In the genomic region with DNA sequence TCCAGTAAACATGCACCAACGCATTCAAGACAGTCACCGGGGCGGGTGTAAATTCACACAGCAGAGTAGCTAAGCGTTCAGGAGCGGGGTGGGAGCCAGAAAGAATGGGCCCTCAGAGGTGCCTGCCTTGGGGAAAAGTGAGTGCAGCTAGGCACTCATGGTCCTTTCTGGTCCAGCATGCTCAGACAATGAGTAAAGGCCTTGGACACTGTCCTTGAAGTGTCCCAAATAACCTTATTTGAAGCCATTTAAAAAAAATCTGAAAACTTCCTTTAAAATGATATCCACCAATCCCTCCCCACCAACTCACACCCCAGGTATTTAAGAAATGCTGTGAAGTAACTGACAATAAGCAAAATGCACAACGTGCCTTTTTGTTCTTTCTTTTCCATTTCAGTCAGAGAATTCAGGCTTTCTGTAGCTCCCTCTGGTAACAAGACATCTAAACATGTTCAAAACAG, we compare ENCODE assay signal across 20 cellular contexts.
DNase-seq lines count a peak whose midpoint lies in the region; TF ChIP-seq lines count a peak whose summit lies in the region.
"Had no signal": no experiment of that assay in that cellular context is flagged by ENCODE, and none has a peak within 500 bp of the region (broad histone marks: within the 10 kb centered on the region; RNA-seq: fewer than 3 reads in every experiment).

No MANE protein-coding gene starts in this region.

- H3K4me1 ChIP-seq in SJSA1 (replicated peaks) (peaks cover 22% of the 10 kb centered on the region), smooth muscle cell (ENCODE audit: low read depth) (peaks cover 4% of the 10 kb centered on the region)
- H3K4me1 ChIP-seq: SJCRH30, upper lobe of left lung had no signal

- no peaks in the 10 kb centered on the region for H3K79me2 ChIP-seq in smooth muscle cell (ENCODE audit: low read depth)

- no peaks in the 10 kb centered on the region for H3K27me3 ChIP-seq in BJ (ENCODE audit: control insufficient read depth, insufficient read depth, low read length)
- H3K27me3 ChIP-seq in SJSA1 (replicated peaks): no peaks in the 10 kb centered on the region
- H3K27me3 ChIP-seq in smooth muscle cell (ENCODE audit: low read depth): no peaks in the 10 kb centered on the region
- H3K27me3 ChIP-seq: esophagus squamous epithelium, ovary, upper lobe of left lung had no signal

- CTCF ChIA-PET in BJ (lab: Yijun Ruan, JAX): no interaction called here

- H3K9ac ChIP-seq in smooth muscle cell (ENCODE audit: low read depth): no peak overlapping the region

- H2AFZ ChIP-seq in smooth muscle cell (ENCODE audit: low read depth): peak overlapping the region; percentile 56

- POLR2A ChIA-PET in BJ (lab: Charles Lee): no interaction called here

- H3F3A ChIP-seq in smooth muscle cell (ENCODE audit: low read depth): peaks cover 11% of the 10 kb centered on the region

- peak overlapping the region; percentile 33 for H3K4me2 ChIP-seq in smooth muscle cell

- no peaks in the 10 kb centered on the region for H4K20me1 ChIP-seq in smooth muscle cell (ENCODE audit: low read depth)

- peak; percentile 48 for DNase-seq in BJ (ENCODE audit: low read depth)
- DNase-seq in SJSA1 (ENCODE audit: low read depth in 1 of 2, low spot score in 2 of 2): peak; percentile 46 to 66
- DNase-seq in iris pigment epithelial cell (ENCODE audit: low read depth): peak; percentile 3
- no peak for DNase-seq in smooth muscle cell (lab: John Stamatoyannopoulos, UW; ENCODE audit: unreplicated experiment)
- no peak for DNase-seq in NCI-H748 (lab: John Stamatoyannopoulos, UW; ENCODE audit: unreplicated experiment)
- DNase-seq in caudate nucleus (lab: John Stamatoyannopoulos, UW): no peak
- DNase-seq in DMS153 (lab: John Stamatoyannopoulos, UW): no peak
- DNase-seq in T-helper 2 cell: no peak
- DNase-seq: activated CD4-positive, alpha-beta T cell treated with anti-CD3 and anti-CD28 coated beads for 48 hours; activated CD8-positive, alpha-beta memory T cell treated with anti-CD3 and anti-CD28 coated beads, Interleukin-2, amount 10 ng/mL, durations not matched to agents 7 days and 5 days; CD8-positive, alpha-beta T cell; effector memory CD8-positive, alpha-beta T cell; esophagus squamous epithelium; kidney glomerular epithelial cell; NCI-H1092 treated with DMSO at 0.1 percent for 48 hours; NCI-H524 treated with DMSO at 0.1 percent for 48 hours; ovary; SJCRH30; upper lobe of left lung had no signal

- TF ChIP-seq CTCF in BJ (IDR thresholded peaks at IDR 0.05; ENCODE audit: insufficient read depth, low read depth, low read length) (no peak), smooth muscle cell (IDR thresholded peaks at IDR 0.05; ENCODE audit: borderline replicate concordance, insufficient read depth, poor library complexity, severe bottlenecking) (no peak)

- H3K4me3 ChIP-seq in BJ (ENCODE audit: low read depth, low read length): no peak overlapping the region
- no peak overlapping the region for H3K4me3 ChIP-seq in SJSA1
- H3K4me3 ChIP-seq in smooth muscle cell: no peak overlapping the region
- H3K4me3 ChIP-seq: esophagus squamous epithelium, GM12878, ovary, SJCRH30, upper lobe of left lung had no signal

- H3K27ac ChIP-seq in SJSA1 (peak overlapping the region; percentile 77), smooth muscle cell (ENCODE audit: low read depth) (peak overlapping the region; percentile 62), caudate nucleus (ENCODE audit: low read depth, low read length) (no peak overlapping the region)
- H3K27ac ChIP-seq: esophagus squamous epithelium, ovary, SJCRH30, upper lobe of left lung had no signal

- H3K36me3 ChIP-seq in BJ (ENCODE audit: control insufficient read depth, insufficient read depth, low read length): no peaks in the 10 kb centered on the region
- no peaks in the 10 kb centered on the region for H3K36me3 ChIP-seq in SJSA1
- H3K36me3 ChIP-seq in smooth muscle cell (ENCODE audit: low read depth): no peaks in the 10 kb centered on the region
- H3K36me3 ChIP-seq: esophagus squamous epithelium, ovary, SJCRH30, upper lobe of left lung had no signal

- no peaks in the 10 kb centered on the region for H3K9me3 ChIP-seq in SJSA1 (replicated peaks)
- H3K9me3 ChIP-seq in smooth muscle cell (replicated peaks; ENCODE audit: low read depth): no peaks in the 10 kb centered on the region
- H3K9me3 ChIP-seq: esophagus squamous epithelium, ovary, SJCRH30, upper lobe of left lung had no signal

- 37% methylated on average over 6 of the region's 6 CpGs for WGBS in smooth muscle cell (ENCODE audit: low lambda C conversion rate)

Comparison
In these comparisons a context has a peak if more than half of its experiments do, and no peak if none do; other contexts are left out.
1. DNase-seq: peak in BJ (single experiment), SJSA1 (2 of 2) and iris pigment epithelial cell (single experiment); none in smooth muscle cell (single experiment), NCI-H748 (single experiment), caudate nucleus (0 of 61), DMS153 (single experiment) and T-helper 2 cell (0 of 5).